ENCODE assay signal across 9 cellular contexts in genomic region chr12:19572920-19573558, GRCh38.
DNase-seq lines count a peak whose midpoint lies in the region; ATAC-seq and TF ChIP-seq lines count a peak whose summit lies in the region.
"Had no signal": no experiment of that assay in that cellular context is flagged by ENCODE, and none has a peak within 500 bp of the region (broad histone marks: within the 10 kb centered on the region; RNA-seq: fewer than 3 reads in every experiment).

No MANE protein-coding gene starts in this region.

- intact Hi-C loops in left ventricle myocardium inferior (cut with micrococcal nuclease) (no loop called here), Right ventricle myocardium inferior (cut with DNase I) (no loop called here)

- no peaks in the 10 kb centered on the region for H3K36me3 ChIP-seq in left ventricle myocardium inferior
- H3K36me3 ChIP-seq in liver (ENCODE audit: control insufficient read depth in 4 of 4, insufficient read depth in 3 of 4, low read depth in 1 of 4, low read length in 3 of 4), result no peaks in the 10 kb centered on the region
- H3K36me3 ChIP-seq: tibial artery had no signal

- no peaks in the 10 kb centered on the region for H3K27me3 Mint-ChIP-seq in stimulated activated memory B cell treated with anti-CD40 and anti-IgM and Interleukin-4, amounts not matched to agents 10 μg/mL and 1 μg/mL and 100 μg/mL, for 72 hours

- peaks cover 31% of the 10 kb centered on the region for H3K4me1 ChIP-seq in left ventricle myocardium inferior
- H3K4me1 ChIP-seq in liver (ENCODE audit: control insufficient read depth in 4 of 4, insufficient read depth in 4 of 4, low read length in 3 of 4), result no peaks in the 10 kb centered on the region

- H3K9me3 ChIP-seq in left ventricle myocardium inferior (replicated peaks) (no peaks in the 10 kb centered on the region), liver (ENCODE audit: control insufficient read depth in 4 of 4, low read length in 3 of 4) (no peaks in the 10 kb centered on the region)
- H3K9me3 ChIP-seq: tibial artery had no signal

- H3K27ac ChIP-seq in left ventricle myocardium inferior (replicated peaks) (no peak overlapping the region), liver (ENCODE audit: low read depth in 1 of 2, low read length in 2 of 2) (no peak overlapping the region)

- H3K27me3 ChIP-seq in left ventricle myocardium inferior (ENCODE audit: low read depth), result no peaks in the 10 kb centered on the region
- H3K27me3 ChIP-seq in liver (ENCODE audit: control insufficient read depth in 4 of 4, insufficient read depth in 4 of 4, low read length in 3 of 4), result no peaks in the 10 kb centered on the region
- H3K27me3 ChIP-seq: tibial artery had no signal

- H3K27ac Mint-ChIP-seq in stimulated activated memory B cell treated with anti-CD40 and anti-IgM and Interleukin-4, amounts not matched to agents 10 μg/mL and 1 μg/mL and 100 μg/mL, for 72 hours, result no peak overlapping the region

- no peak for DNase-seq in left ventricle myocardium inferior
- no peak for DNase-seq in Right ventricle myocardium inferior (ENCODE audit: missing footprints)
- peak; percentile 45 for DNase-seq in NCI-H2196 (lab: John Stamatoyannopoulos, UW; ENCODE audit: unreplicated experiment)
- peak; percentile 68 for DNase-seq in amniotic epithelial cell (ENCODE audit: low read depth)

- 84% methylated on average over 16 of the region's 16 CpGs for WGBS in liver

- no peak overlapping the region for H3K4me3 ChIP-seq in left ventricle myocardium inferior
- H3K4me3 ChIP-seq in liver (ENCODE audit: low read depth in 1 of 3, low read length in 3 of 3), result no peak overlapping the region
- H3K4me3 ChIP-seq: tibial artery had no signal

- peaks cover 29% of the 10 kb centered on the region for H3K36me3 Mint-ChIP-seq in stimulated activated memory B cell treated with anti-CD40 and anti-IgM and Interleukin-4, amounts not matched to agents 10 μg/mL and 1 μg/mL and 100 μg/mL, for 72 hours

- H3K9me3 Mint-ChIP-seq in stimulated activated memory B cell treated with anti-CD40 and anti-IgM and Interleukin-4, amounts not matched to agents 10 μg/mL and 1 μg/mL and 100 μg/mL, for 72 hours, result no peaks in the 10 kb centered on the region

- no peak overlapping the region for H3K4me3 Mint-ChIP-seq in stimulated activated memory B cell treated with anti-CD40 and anti-IgM and Interleukin-4, amounts not matched to agents 10 μg/mL and 1 μg/mL and 100 μg/mL, for 72 hours

- no peaks in the 10 kb centered on the region for H3K4me1 Mint-ChIP-seq in stimulated activated memory B cell treated with anti-CD40 and anti-IgM and Interleukin-4, amounts not matched to agents 10 μg/mL and 1 μg/mL and 100 μg/mL, for 72 hours

- TF ChIP-seq CTCF in left ventricle myocardium inferior (IDR thresholded peaks at IDR 0.05; ENCODE audit: borderline replicate concordance) (peak; percentile 38), liver (IDR thresholded peaks at IDR 0.05; ENCODE audit: low read depth, low read length, missing input control) (peak; percentile 9)

- no peak for ATAC-seq in Right ventricle myocardium inferior
- peak; percentile 58 for ATAC-seq in HG02610 (IDR thresholded peaks at IDR 0.05; ENCODE audit: unreplicated experiment)
- ATAC-seq in stimulated activated memory B cell treated with anti-CD40 and anti-IgM and Interleukin-4, amounts not matched to agents 10 μg/mL and 1 μg/mL and 100 μg/mL, for 72 hours, result no peak
- no peak for ATAC-seq in HG03196 (IDR thresholded peaks at IDR 0.05; ENCODE audit: unreplicated experiment)

- peak; percentile 42 to 56 for TF ChIP-seq RAD21 in liver (IDR thresholded peaks at IDR 0.05)

- H3K9ac ChIP-seq in liver (ENCODE audit: low read depth in 1 of 2, low read length in 2 of 2), result no peak overlapping the region

TF ChIP-seq in liver, 16 proteins besides CTCF, POLR2A, EP300 and RAD21:
- TF ChIP-seq HNF4G (IDR thresholded peaks at IDR 0.05), result no peak
- TF ChIP-seq EGR1 (IDR thresholded peaks at IDR 0.05; ENCODE audit: low read depth in 2 of 2), result no peak
- TF ChIP-seq REST (IDR thresholded peaks at IDR 0.05), result no peak
- TF ChIP-seq ATF3 (IDR thresholded peaks at IDR 0.05), result no peak
- TF ChIP-seq FOXA2 (IDR thresholded peaks at IDR 0.05), result no peak
- no peak for TF ChIP-seq MAX (IDR thresholded peaks at IDR 0.05)
- TF ChIP-seq SP1 (IDR thresholded peaks at IDR 0.05), result no peak
- no peak for TF ChIP-seq GABPA (IDR thresholded peaks at IDR 0.05 in 1 of 2, conservative IDR thresholded peaks at IDR 0.05 in 1 of 2)
TF ChIP-seq in liver: peak in this region for 0.

Comparison
In these comparisons a context has a peak if more than half of its experiments do, and no peak if none do; other contexts are left out.
1. DNase-seq: peak in NCI-H2196 (single experiment) and amniotic epithelial cell (single experiment); none in left ventricle myocardium inferior (single experiment) and Right ventricle myocardium inferior (single experiment).